9 cellular contexts compared by ENCODE assay signal in the genomic region with DNA sequence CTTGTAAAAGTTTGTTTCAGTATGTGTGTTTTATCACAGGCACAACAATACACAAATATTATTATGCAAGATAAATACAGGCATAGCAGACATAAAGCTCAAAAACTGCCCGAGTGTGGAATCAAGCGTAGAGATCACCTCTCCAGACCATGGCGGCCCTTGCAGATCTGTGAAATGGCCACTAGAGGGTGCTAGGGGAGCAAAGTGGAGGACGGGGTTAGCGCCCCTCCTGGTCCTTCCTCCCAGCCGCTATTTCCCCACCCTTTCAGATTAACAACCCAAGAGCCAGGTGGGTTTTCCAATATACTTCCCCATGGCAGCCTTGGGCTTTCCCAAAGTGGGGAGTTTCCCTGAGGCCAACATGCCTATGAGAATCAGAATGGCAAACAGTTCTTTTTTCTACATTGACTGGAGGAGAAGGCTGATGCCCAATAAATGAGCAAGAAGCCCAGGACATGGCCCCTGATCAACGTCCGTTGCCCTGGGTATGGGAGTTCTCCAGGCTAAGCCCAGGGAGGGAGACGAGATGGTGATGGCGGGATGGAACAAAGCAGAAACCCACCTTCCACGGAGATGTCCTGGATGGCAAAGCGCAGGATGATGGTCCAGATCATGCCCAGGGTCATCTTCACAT.
A peak's percentile ranks its signal among the peaks of the same experiment; 100 is the strongest.
DNase-seq lines count a peak whose midpoint lies in the region; ATAC-seq, FAIRE-seq and TF ChIP-seq lines count a peak whose summit lies in the region.
"Had no signal": no experiment of that assay in that cellular context is flagged by ENCODE, and none has a peak within 500 bp of the region (broad histone marks: within the 10 kb centered on the region; RNA-seq: fewer than 3 reads in every experiment).

No MANE protein-coding gene starts in this region.

- FAIRE-seq in endometrium (lab: Jason Lieb, UNC), result peak; percentile 61

- peaks cover 18% of the 10 kb centered on the region for H3K4me1 ChIP-seq in mesodermal cell (ENCODE audit: control insufficient read depth, insufficient read depth, low read length, poor library complexity, severe bottlenecking)

- ATAC-seq in GM21515 (IDR thresholded peaks at IDR 0.05; ENCODE audit: unreplicated experiment), result no peak

- H3K27ac ChIP-seq in mesodermal cell (ENCODE audit: low read depth, low read length, severe bottlenecking), result peak overlapping the region; percentile 37

- WGBS in mesodermal cell (ENCODE audit: insufficient coverage in 2 of 2), 2 experiments, result 51 to 92% methylated on average over 6 to 8 of the region's 12 CpGs

- no peaks in the 10 kb centered on the region for H3K9me3 ChIP-seq in mesodermal cell (ENCODE audit: control insufficient read depth, low read length)

- TF ChIP-seq CTCF in GM12865 (IDR thresholded peaks at IDR 0.05; ENCODE audit: insufficient read depth, low read depth, low read length, missing control alignments), result peak; percentile 98

- peaks cover 90% of the 10 kb centered on the region for H3K36me3 ChIP-seq in mesodermal cell (ENCODE audit: control insufficient read depth, insufficient read depth, low read length)

- peak; percentile 82 for DNase-seq in GM12865 (ENCODE audit: low read depth)
- DNase-seq in HK-2 (ENCODE audit: unreplicated experiment), result peak; percentile 67
- DNase-seq in NOMO-1 (lab: John Stamatoyannopoulos, UW; ENCODE audit: unreplicated experiment in 2 of 2), result peak; percentile 42 to 54
- peak; percentile 44 to 72 (median 58) for DNase-seq in activated CD8-positive, alpha-beta memory T cell treated with anti-CD3 and anti-CD28 coated beads for 48 hours (ENCODE audit: low read depth in 2 of 3, low spot score in 2 of 3)
- peak; percentile 46 to 60 for DNase-seq in stimulated activated CD8-positive, alpha-beta memory T cell treated with anti-CD3 and anti-CD28 coated beads, Interleukin-4, amount 100 ng/mL, for 1 hour (ENCODE audit: low read depth in 2 of 2, low spot score in 1 of 2)

- H3K4me3 ChIP-seq in GM12865 (ENCODE audit: low read depth, low read length) (no peak overlapping the region), mesodermal cell (ENCODE audit: extremely low read depth, insufficient read depth, low read length, poor library complexity, severe bottlenecking) (no peak overlapping the region)
- H3K4me3 ChIP-seq: skin epidermis had no signal
